ENCODE assay signal across 8 cellular contexts in genomic region chr22:24146791-24147353, GRCh38. TPM values are rescaled to one million over a fixed set of nuclear protein-coding genes. Genes with fewer than 3 reads are reported as not detected.
DNase-seq lines count a peak whose midpoint lies in the region; ATAC-seq and TF ChIP-seq lines count a peak whose summit lies in the region.

No MANE protein-coding gene starts in this region.

- H3K4me3 ChIP-seq in tibial nerve, result no peak overlapping the region

- peak; percentile 42 for ATAC-seq in left colon
- no peak for ATAC-seq in HG03520 (IDR thresholded peaks at IDR 0.05; ENCODE audit: unreplicated experiment)
- ATAC-seq in GM21786 (IDR thresholded peaks at IDR 0.05; ENCODE audit: unreplicated experiment), result no peak

- peaks cover 4 to 81% (median 53%) of the 10 kb centered on the region in 4 donors for H3K4me1 ChIP-seq in tibial nerve

- H3K36me3 ChIP-seq in tibial nerve, result peaks cover 0 to 11% (median 0%) of the 10 kb centered on the region in 3 donors

- intact Hi-C loops in left colon (cut with DNase I, micrococcal nuclease), result no loop called here

- no peak for TF ChIP-seq POLR2A in tibial nerve (IDR thresholded peaks at IDR 0.05)

- H3K9me3 ChIP-seq in tibial nerve, result no peaks in the 10 kb centered on the region

- DNase-seq in NCI-H2029 (lab: John Stamatoyannopoulos, UW) (peak; percentile 10), NCI-H2029 treated with DMSO at 0.1 percent for 48 hours (lab: John Stamatoyannopoulos, UW) (no peak), amniotic stem cell (lab: John Stamatoyannopoulos, UW) (peak; percentile 61), left colon (peak in 1 of 2 donors; percentile 57), tibial nerve (ENCODE audit: low spot score in 2 of 2) (peak in 1 of 2 donors; percentile 24), GM19238 (ENCODE audit: insufficient read length, low spot score) (no peak)

- TF ChIP-seq EP300 in tibial nerve (IDR thresholded peaks at IDR 0.05), result peak in 1 of 2 donors; percentile 32

- no peaks in the 10 kb centered on the region for H3K27me3 ChIP-seq in tibial nerve

- no peak for TF ChIP-seq CTCF in tibial nerve (IDR thresholded peaks at IDR 0.05)

- H3K27ac ChIP-seq in tibial nerve, result peak overlapping the region in 3 of 4 donors; percentile 72 to 84 (median 77)

- WGBS in tibial nerve, 2 donors, result 16 to 27% methylated on average over 4 of the region's 4 CpGs

RNA-seq across cellular contexts. Expression of gene SUSD2, which starts 34.4 kb away (rescaled TPM):
- total RNA-seq in left colon (1 to 10 TPM; 1.9 to 2.7 TPM), tibial nerve (1 to 10 TPM; 9.0 to 9.6 (median 9.4) TPM)

Comparison
In these comparisons a context has a peak if more than half of its experiments do, and no peak if none do; other contexts are left out.
1. DNase-seq: peak in NCI-H2029 (single experiment) and amniotic stem cell (single experiment); none in NCI-H2029 treated with DMSO at 0.1 percent for 48 hours (single experiment) and GM19238 (single experiment).